ENCODE assay signal across 8 cellular contexts in genomic region chr3:63911395-63911900, GRCh38. TPM values are rescaled to one million over a fixed set of nuclear protein-coding genes. Genes with fewer than 3 reads are reported as not detected.
DNase-seq lines count a peak whose midpoint lies in the region; ATAC-seq, FAIRE-seq and TF ChIP-seq lines count a peak whose summit lies in the region.

No MANE protein-coding gene starts in this region.

- H3K4me3 ChIP-seq in A549 (peak overlapping the region; percentile 74), neuronal stem cell (ENCODE audit: low read length in 2 of 2) (peak overlapping the region; percentile 73 to 98)

- H3K27ac ChIP-seq in A549 (peak overlapping the region; percentile 95 to 99), neuronal stem cell (replicated peaks; ENCODE audit: low read length) (peak overlapping the region; percentile 88)

- no peak for DNase-seq in A549 (ENCODE audit: low read depth in 1 of 2, low spot score in 1 of 2)
- DNase-seq in NAMALWA (ENCODE audit: low spot score) = peak; percentile 52
- no peak for DNase-seq in effector memory CD8-positive, alpha-beta T cell
- DNase-seq in neuronal stem cell (ENCODE audit: low spot score) = no peak
- no peak for DNase-seq in NOMO-1 treated with dmso at 0.1 percent for 144 hours (lab: John Stamatoyannopoulos, UW; ENCODE audit: unreplicated experiment)
- DNase-seq in NCI-H1092 (lab: John Stamatoyannopoulos, UW) = no peak

- H3K36me3 Mint-ChIP-seq in effector memory CD8-positive, alpha-beta T cell (ENCODE audit: insufficient read depth) = peaks cover 28% of the 10 kb centered on the region

- no peaks in the 10 kb centered on the region for H3K9me3 Mint-ChIP-seq in effector memory CD8-positive, alpha-beta T cell

- H4K91ac ChIP-seq in neuronal stem cell (ENCODE audit: low read depth, low read length, poor library complexity) = peak overlapping the region; percentile 19

- no peak overlapping the region for H2BK12ac ChIP-seq in neuronal stem cell (ENCODE audit: low read length)

- ATAC-seq in A549 (peak in 1 of 2 experiments; percentile 44; a peak in 2 of 6 replicates), GM18870 (IDR thresholded peaks at IDR 0.05; ENCODE audit: unreplicated experiment) (peak; percentile 34), GM18498 (IDR thresholded peaks at IDR 0.05; ENCODE audit: unreplicated experiment) (no peak)
- peak; percentile 12 for ATAC-seq in effector memory CD8-positive, alpha-beta T cell (replicated peaks)

- H3K14ac ChIP-seq in neuronal stem cell (ENCODE audit: low read length) = no peak overlapping the region

- H2AK5ac ChIP-seq in neuronal stem cell (ENCODE audit: low read depth, low read length) = peak overlapping the region; percentile 64

- no peaks in the 10 kb centered on the region for H3K27me3 ChIP-seq in neuronal stem cell (ENCODE audit: control insufficient read depth in 3 of 3, insufficient read depth in 3 of 3, low read depth in 1 of 3, low read length in 3 of 3)

- H3K4ac ChIP-seq in neuronal stem cell (ENCODE audit: low read length) = no peak overlapping the region

- H3K4me3 Mint-ChIP-seq in effector memory CD8-positive, alpha-beta T cell = peak overlapping the region; percentile 87 to 90

- H3K4me2 ChIP-seq in A549 (peak overlapping the region; percentile 83), neuronal stem cell (ENCODE audit: insufficient read depth, low read length, poor library complexity, severe bottlenecking) (peak overlapping the region; percentile 89)

- no peak for TF ChIP-seq POLR2A in A549 (IDR thresholded peaks at IDR 0.05; ENCODE audit: low read length)

- H3K9ac ChIP-seq in neuronal stem cell (ENCODE audit: low read depth, low read length, poor library complexity) = peak overlapping the region; percentile 80

- peak overlapping the region; percentile 87 to 93 for H3K27ac Mint-ChIP-seq in effector memory CD8-positive, alpha-beta T cell

- peak overlapping the region; percentile 19 for H2BK120ac ChIP-seq in neuronal stem cell (ENCODE audit: low read depth, low read length)

- peaks cover 15 to 33% of the 10 kb centered on the region in 2 donors for H3K4me1 Mint-ChIP-seq in effector memory CD8-positive, alpha-beta T cell (ENCODE audit: low read depth in 2 of 2)

- no peak for TF ChIP-seq CTCF in A549 (IDR thresholded peaks at IDR 0.05)

- no peak overlapping the region for H3K23ac ChIP-seq in neuronal stem cell (ENCODE audit: low read depth, low read length, poor library complexity)

- peak overlapping the region; percentile 51 for H2BK15ac ChIP-seq in neuronal stem cell (ENCODE audit: low read length)

- peak overlapping the region; percentile 95 for H3K18ac ChIP-seq in neuronal stem cell (ENCODE audit: low read length)

- peaks cover 3 to 20% of the 10 kb centered on the region in 2 donors for H3K36me3 ChIP-seq in neuronal stem cell (replicated peaks in 1 of 2; ENCODE audit: control insufficient read depth in 2 of 2, insufficient read depth in 2 of 2, low read length in 2 of 2)

- TF ChIP-seq EP300 in A549 (IDR thresholded peaks at IDR 0.05) = no peak

- CTCF ChIA-PET in A549 (lab: Yijun Ruan, JAX) = interaction anchor here (1.0 to 1.1 kb wide), 2 partner anchors 17 to 34 kb away, joined by 3 to 4 read pairs; no protein-coding TSS in a partner anchor

- H3K4me1 ChIP-seq in A549 (peaks cover 23% of the 10 kb centered on the region), neuronal stem cell (ENCODE audit: control insufficient read depth in 2 of 2, insufficient read depth in 1 of 2, low read depth in 1 of 2, low read length in 2 of 2) (peaks cover 5 to 10% of the 10 kb centered on the region in 2 donors)

- H3K27me3 Mint-ChIP-seq in effector memory CD8-positive, alpha-beta T cell = no peaks in the 10 kb centered on the region

- 7% methylated on average over 14 of the region's 24 CpGs for WGBS in A549 (ENCODE audit: missing lambda C conversion rate)
- no CpG with 5 or more reads among the region's 24 CpGs for WGBS in neuronal stem cell (ENCODE audit: extremely low coverage in 2 of 2, insufficient read length in 2 of 2, insufficient replicate concordance in 1 of 2), 2 donors

- no peak overlapping the region for H4K8ac ChIP-seq in neuronal stem cell (ENCODE audit: low read depth, low read length)

- no peak for TF ChIP-seq RAD21 in A549 (conservative IDR thresholded peaks at IDR 0.05 in 1 of 2, IDR thresholded peaks at IDR 0.05 in 1 of 2)

- H3K9me3 ChIP-seq in A549 = no peaks in the 10 kb centered on the region
- H3K9me3 ChIP-seq in neuronal stem cell (replicated peaks in 1 of 2; ENCODE audit: control insufficient read depth in 2 of 2, insufficient read depth in 1 of 2, low read depth in 1 of 2, low read length in 2 of 2) = no peaks in the 10 kb centered on the region

- peak overlapping the region; percentile 91 for H2AFZ ChIP-seq in neuronal stem cell (ENCODE audit: low read length)

- peak overlapping the region; percentile 93 for H2BK5ac ChIP-seq in neuronal stem cell (ENCODE audit: low read length)

- POLR2A ChIA-PET in A549 (lab: Yijun Ruan, JAX) = interaction anchor here (1.1 to 1.4 kb wide), 3 partner anchors 43 to 107 kb away, joined by 3 to 5 read pairs (median 3); no protein-coding TSS in a partner anchor

- peaks cover 2% of the 10 kb centered on the region for H3K79me1 ChIP-seq in neuronal stem cell (ENCODE audit: low read depth, low read length)

- no peak for FAIRE-seq in A549 (lab: Jason Lieb, UNC)

TF ChIP-seq in A549, 52 proteins besides CTCF, POLR2A, EP300 and RAD21 (continues in another document):
- TF ChIP-seq KDM5A (IDR thresholded peaks at IDR 0.05) (no peak), NFE2L2 (conservative IDR thresholded peaks at IDR 0.05; ENCODE audit: low read length) (no peak), POLR2AphosphoS2 (conservative IDR thresholded peaks at IDR 0.05; ENCODE audit: low read length) (no peak), RFX5 (IDR thresholded peaks at IDR 0.05) (no peak), RNF2 (IDR thresholded peaks at IDR 0.05; ENCODE audit: borderline replicate concordance, low read depth) (no peak), HOXA7 (CRISPR knock-in tag; IDR thresholded peaks at IDR 0.05) (no peak), USF2 (IDR thresholded peaks at IDR 0.05) (no peak), SREBF2 (IDR thresholded peaks at IDR 0.05) (no peak), RCOR1 (IDR thresholded peaks at IDR 0.05; ENCODE audit: low read depth, low read length) (no peak), HOXB5 (CRISPR knock-in tag; IDR thresholded peaks at IDR 0.05) (no peak), EHMT2 (IDR thresholded peaks at IDR 0.05; ENCODE audit: low read depth) (no peak)
- TF ChIP-seq, protein P1, sequence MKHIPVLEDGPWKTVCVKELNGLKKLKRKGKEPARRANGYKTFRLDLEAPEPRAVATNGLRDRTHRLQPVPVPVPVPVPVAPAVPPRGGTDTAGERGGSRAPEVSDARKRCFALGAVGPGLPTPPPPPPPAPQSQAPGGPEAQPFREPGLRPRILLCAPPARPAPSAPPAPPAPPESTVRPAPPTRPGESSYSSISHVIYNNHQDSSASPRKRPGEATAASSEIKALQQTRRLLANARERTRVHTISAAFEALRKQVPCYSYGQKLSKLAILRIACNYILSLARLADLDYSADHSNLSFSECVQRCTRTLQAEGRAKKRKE (CRISPR knock-in tag; IDR thresholded peaks at IDR 0.05; ENCODE audit: low read depth) = no peak
- TF ChIP-seq, protein P2, sequence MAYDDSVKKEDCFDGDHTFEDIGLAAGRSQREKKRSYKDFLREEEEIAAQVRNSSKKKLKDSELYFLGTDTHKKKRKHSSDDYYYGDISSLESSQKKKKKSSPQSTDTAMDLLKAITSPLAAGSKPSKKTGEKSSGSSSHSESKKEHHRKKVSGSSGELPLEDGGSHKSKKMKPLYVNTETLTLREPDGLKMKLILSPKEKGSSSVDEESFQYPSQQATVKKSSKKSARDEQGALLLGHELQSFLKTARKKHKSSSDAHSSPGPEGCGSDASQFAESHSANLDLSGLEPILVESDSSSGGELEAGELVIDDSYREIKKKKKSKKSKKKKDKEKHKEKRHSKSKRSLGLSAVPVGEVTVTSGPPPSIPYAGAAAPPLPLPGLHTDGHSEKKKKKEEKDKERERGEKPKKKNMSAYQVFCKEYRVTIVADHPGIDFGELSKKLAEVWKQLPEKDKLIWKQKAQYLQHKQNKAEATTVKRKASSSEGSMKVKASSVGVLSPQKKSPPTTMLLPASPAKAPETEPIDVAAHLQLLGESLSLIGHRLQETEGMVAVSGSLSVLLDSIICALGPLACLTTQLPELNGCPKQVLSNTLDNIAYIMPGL (CRISPR knock-in tag; IDR thresholded peaks at IDR 0.05; ENCODE audit: borderline replicate concordance) = no peak

RNA-seq across cellular contexts. Expression of gene SCAANT1, which starts 0.7 kb away (rescaled TPM):
- not detected in 2 replicates for polyA plus RNA-seq in A549 (2011; rRNA removed)
- polyA plus RNA-seq in A549 (2012; cell fraction: cytosol; rRNA removed) = not detected in 2 replicates
- polyA plus RNA-seq in A549 (2012; cell fraction: nucleus; rRNA removed) = not detected in 2 replicates
- polyA plus RNA-seq in A549 (2017; fragmentation: RNase III; extraction: RNeasy Plus Mini Kit Qiagen cat#74134 plus additional on column Dnase treatment) = not detected in 3 replicates
- 2.4 TPM in 1 of 2 replicates, not detected in the other for polyA minus RNA-seq in A549 (2011; rRNA and poly(A)+ RNA removed)
- polyA plus RNA-seq in neuronal stem cell (2013, experiment 1 of 2) = not detected
- polyA plus RNA-seq in neuronal stem cell (2013, experiment 2 of 2) = 0.78 TPM

RNA-seq across cellular contexts. Expression of gene ATXN7, which starts 47.8 kb away (rescaled TPM):
- polyA plus RNA-seq in A549 (2011; rRNA removed) = 7.3 and 16.4 TPM in 2 replicates
- 5.0 and 6.4 TPM in 2 replicates for polyA plus RNA-seq in A549 (2012; cell fraction: cytosol; rRNA removed)
- 13.0 and 13.8 TPM in 2 replicates for polyA plus RNA-seq in A549 (2012; cell fraction: nucleus; rRNA removed)
- polyA plus RNA-seq in A549 (2017; fragmentation: RNase III; extraction: RNeasy Plus Mini Kit Qiagen cat#74134 plus additional on column Dnase treatment) = 4.9 to 5.7 TPM (median 5.4 TPM) in 3 replicates
- polyA minus RNA-seq in A549 (2011; rRNA and poly(A)+ RNA removed) = 51.9 and 55.0 TPM in 2 replicates
- polyA plus RNA-seq in neuronal stem cell (2013, experiment 1 of 2) = 15.9 TPM
- polyA plus RNA-seq in neuronal stem cell (2013, experiment 2 of 2) = 15.0 TPM

RNA-seq across cellular contexts. Expression of gene THOC7, which starts 47.8 kb away (rescaled TPM):
- polyA plus RNA-seq in A549 (2011; rRNA removed) (65.2 and 66.1 TPM in 2 replicates), A549 (2017; fragmentation: RNase III; extraction: RNeasy Plus Mini Kit Qiagen cat#74134 plus additional on column Dnase treatment) (71.7 to 81.3 TPM (median 73.4 TPM) in 3 replicates)
- polyA plus RNA-seq in A549 (2012; cell fraction: cytosol; rRNA removed) = 23.4 and 28.0 TPM in 2 replicates
- 4.3 and 5.5 TPM in 2 replicates for polyA plus RNA-seq in A549 (2012; cell fraction: nucleus; rRNA removed)
- 5.5 and 6.7 TPM in 2 replicates for polyA minus RNA-seq in A549 (2011; rRNA and poly(A)+ RNA removed)
- polyA plus RNA-seq in neuronal stem cell (2013, experiment 1 of 2) = 83.3 TPM
- 87.3 TPM for polyA plus RNA-seq in neuronal stem cell (2013, experiment 2 of 2)
